Comparison of ENCODE assay signal across 28 cellular contexts in the genomic region with DNA sequence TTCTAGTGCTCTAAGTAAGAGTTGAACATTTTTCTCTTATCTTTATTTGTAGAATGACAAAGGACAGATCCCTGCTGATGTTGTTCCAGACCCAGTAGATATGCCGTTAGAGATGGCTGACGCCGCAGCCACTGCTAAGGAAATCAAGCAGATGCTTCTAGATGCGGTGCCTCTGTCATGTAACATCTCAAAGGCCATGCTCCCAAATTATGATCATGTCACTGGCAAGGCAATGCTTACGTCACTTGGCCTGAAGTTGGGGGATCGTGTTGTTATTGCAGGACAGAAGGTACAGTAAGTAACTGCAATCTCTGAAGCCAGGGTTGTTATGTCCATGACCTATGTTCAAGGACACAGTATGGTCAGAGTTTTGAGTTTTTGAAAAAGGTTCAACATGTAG.
"Had no signal": no experiment of that assay in that cellular context is flagged by ENCODE, and none has a peak within 500 bp of the region (broad histone marks: within the 10 kb centered on the region; RNA-seq: fewer than 3 reads in every experiment).

No MANE protein-coding gene starts in this region.

- H3K4me3 ChIP-seq: neural progenitor cell, ovary, psoas muscle, skin epidermis, smooth muscle cell, spleen, suprapubic skin, testis, tibial artery, transverse colon, upper lobe of right lung, uterus had no signal

- H3K9ac ChIP-seq: neural progenitor cell, parathyroid adenoma had no signal

- DNase-seq: natural killer cell; occipital lobe; ovary; posterior cingulate gyrus; psoas muscle; right cardiac atrium; spleen; stimulated activated CD4-positive, alpha-beta T cell treated with anti-CD3 and anti-CD28 coated beads, Interleukin-12 subunit alpha, Interleukin-12 subunit beta, amount 100 ng/mL, for 4 hours; stimulated activated CD4-positive, alpha-beta T cell treated with anti-CD3 and anti-CD28 coated beads, Interleukin-1b, Interleukin-23, amount 100 ng/mL, for 48 hours; stimulated activated CD4-positive, alpha-beta T cell treated with anti-CD3 and anti-CD28 coated beads, Interleukin-4, amount 100 ng/mL, for 1 hour; stimulated activated CD4-positive, alpha-beta T cell treated with anti-CD3 and anti-CD28 coated beads, Interleukin-4, amount 100 ng/mL, for 4 hours; stimulated activated CD8-positive, alpha-beta memory T cell treated with anti-CD3 and anti-CD28 coated beads, Interleukin-4, amount 100 ng/mL, for 48 hours; stimulated activated naive CD4-positive, alpha-beta T cell; stimulated activated naive CD8-positive, alpha-beta T cell treated with anti-CD3 and anti-CD28 coated beads, Interleukin-15, amount 100 ng/mL, for 72 hours; stimulated activated naive CD8-positive, alpha-beta T cell treated with anti-CD3 and anti-CD28 coated beads, Interleukin-15, Interleukin-2, amounts not matched to agents 100 U/mL and 50 U/mL, for 24 hours; substantia nigra; testis; tibial artery; transverse colon; upper lobe of right lung; uterus had no signal

- H2AFZ ChIP-seq: neural progenitor cell, parathyroid adenoma had no signal

- H3K4me1 ChIP-seq: neural progenitor cell, parathyroid adenoma, psoas muscle, spleen, suprapubic skin, testis, tibial artery, transverse colon, upper lobe of right lung, uterus had no signal

- H3K27me3 ChIP-seq: neural progenitor cell, ovary, spleen, suprapubic skin, testis, tibial artery, transverse colon, upper lobe of right lung, uterus had no signal

- H3K79me2 ChIP-seq: parathyroid adenoma had no signal

- H3K9me3 ChIP-seq: ovary, suprapubic skin, testis, tibial artery, transverse colon, upper lobe of right lung had no signal

- H3K36me3 ChIP-seq: neural progenitor cell, ovary, uterus had no signal

- H3K4me2 ChIP-seq: neural progenitor cell, smooth muscle cell had no signal

- ATAC-seq: natural killer cell; right cardiac atrium; sciatic nerve; stimulated activated memory B cell treated with anti-CD40 and anti-IgM and Interleukin-4, amounts not matched to agents 10 μg/mL and 1 μg/mL and 100 μg/mL, for 72 hours; stimulated activated naive CD8-positive, alpha-beta T cell treated with anti-CD3 and anti-CD28 coated beads, Interleukin-15, amount 100 ng/mL, for 72 hours; stimulated activated naive CD8-positive, alpha-beta T cell treated with anti-CD3 and anti-CD28 coated beads, Interleukin-15, Interleukin-2, amounts not matched to agents 100 U/mL and 50 U/mL, for 24 hours; upper lobe of right lung had no signal

- H3K27ac ChIP-seq: neural progenitor cell, ovary, parathyroid adenoma, psoas muscle, skin epidermis, spleen, suprapubic skin, testis, tibial artery, transverse colon, upper lobe of right lung, uterus had no signal
